In the genomic region with DNA sequence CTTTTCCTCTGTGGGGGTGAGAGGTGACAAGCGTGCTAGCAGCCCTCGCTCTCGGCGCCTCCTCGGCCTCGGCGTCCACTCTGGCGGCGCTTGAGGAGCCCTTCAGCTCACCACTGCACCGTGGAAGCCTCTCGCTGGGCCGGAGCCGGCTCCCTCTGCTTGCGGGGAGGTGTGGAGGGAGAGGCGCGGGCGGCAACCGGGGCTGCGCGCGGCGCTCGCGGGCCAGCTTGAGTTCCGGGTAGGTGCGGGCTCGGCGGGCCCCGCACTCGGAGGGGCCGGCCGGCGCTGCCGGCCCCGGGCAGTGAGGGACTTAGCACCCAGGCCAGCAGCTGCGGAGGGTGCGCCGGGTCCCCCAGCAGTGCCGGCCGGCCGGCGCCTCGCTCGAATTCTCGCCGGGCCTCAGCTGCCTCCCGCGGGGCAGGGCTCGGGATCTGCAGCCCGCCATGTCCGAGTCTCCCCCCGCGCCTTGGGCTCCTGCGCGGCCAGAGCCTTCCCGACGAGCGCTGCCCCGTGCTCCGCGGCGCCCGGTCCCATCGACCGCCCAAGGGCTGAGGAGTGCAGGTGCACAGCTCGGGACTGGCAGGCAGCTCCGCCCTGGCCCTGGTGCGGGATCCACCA, we compare ENCODE assay signal across 14 cellular contexts.
A peak's percentile ranks its signal among the peaks of the same experiment; 100 is the strongest.
DNase-seq lines count a peak whose midpoint lies in the region; ATAC-seq and TF ChIP-seq lines count a peak whose summit lies in the region.
"Had no signal": no experiment of that assay in that cellular context is flagged by ENCODE, and none has a peak within 500 bp of the region (broad histone marks: within the 10 kb centered on the region; RNA-seq: fewer than 3 reads in every experiment).

No MANE protein-coding gene starts in this region.

- 25% methylated on average over 58 of the region's 68 CpGs for WGBS in esophagus muscularis mucosa
- no CpG with 5 or more reads among the region's 68 CpGs for WGBS in mesendoderm (ENCODE audit: extremely low coverage, insufficient coverage, low lambda C conversion rate)
- WGBS in transverse colon (ENCODE audit: low coverage in 1 of 2), 2 donors: 24% methylated on average over 40 of the region's 68 CpGs; no CpG with 5 or more reads in 1 of the 2 donors

- no peak for TF ChIP-seq EP300 in esophagus muscularis mucosa (IDR thresholded peaks at IDR 0.05)
- TF ChIP-seq EP300 in transverse colon (IDR thresholded peaks at IDR 0.05; ENCODE audit: low read depth): no peak

- H3K79me2 ChIP-seq in mesendoderm (ENCODE audit: control insufficient read depth, insufficient read depth, low read length): no peaks in the 10 kb centered on the region

- TF ChIP-seq POLR2A in esophagus muscularis mucosa (IDR thresholded peaks at IDR 0.05; ENCODE audit: low read depth): no peak
- no peak for TF ChIP-seq POLR2A in transverse colon (IDR thresholded peaks at IDR 0.05)
- TF ChIP-seq POLR2A in GM18505 (IDR thresholded peaks at IDR 0.05; ENCODE audit: borderline replicate concordance, extremely low read depth, insufficient read depth, insufficient read length): no peak

- H3K4me1 ChIP-seq in esophagus muscularis mucosa: peaks cover 0 to 9% (median 4%) of the 10 kb centered on the region in 4 donors
- peaks cover 12% of the 10 kb centered on the region for H3K4me1 ChIP-seq in mesendoderm (ENCODE audit: control insufficient read depth, low read depth, low read length)
- no peaks in the 10 kb centered on the region for H3K4me1 ChIP-seq in transverse colon

- no peak overlapping the region for H3K4me2 ChIP-seq in mesendoderm (ENCODE audit: low read length)

- H3K23ac ChIP-seq in mesendoderm (ENCODE audit: low read length): no peak overlapping the region

- in situ Hi-C loops in transverse colon (cut with MboI; ENCODE audit: low pct_ligation_motif_present in 1 of 4, low pct_unique_long_range_greater_than_20kb in 1 of 4, low sequenced_read_pairs in 3 of 4): no loop called here

- no peak overlapping the region for H2AK5ac ChIP-seq in mesendoderm (ENCODE audit: low read length)

- H3K4me3 ChIP-seq in esophagus muscularis mucosa (peak overlapping the region; percentile 53 to 64 (median 54)), mesendoderm (ENCODE audit: low read length) (no peak overlapping the region), transverse colon (peak overlapping the region in 3 of 4 donors; percentile 21 to 51 (median 38))

- no peak overlapping the region for H3K4ac ChIP-seq in mesendoderm (ENCODE audit: low read depth, low read length)

- no peak overlapping the region for H4K8ac ChIP-seq in mesendoderm (ENCODE audit: low read depth, low read length)

- H3K18ac ChIP-seq in mesendoderm (ENCODE audit: low read length): no peak overlapping the region

- H3K9ac ChIP-seq in mesendoderm (ENCODE audit: low read length): peak overlapping the region; percentile 18

- H3K27me3 ChIP-seq in esophagus muscularis mucosa (peaks cover 0 to 16% (median 0%) of the 10 kb centered on the region in 4 donors), mesendoderm (ENCODE audit: insufficient read depth, low read length, poor library complexity) (peaks cover 2% of the 10 kb centered on the region), transverse colon (peaks cover 37% of the 10 kb centered on the region)

- ATAC-seq in left lobe of liver: no peak
- no peak for ATAC-seq in GM18505 (IDR thresholded peaks at IDR 0.05; ENCODE audit: unreplicated experiment)
- ATAC-seq: natural killer cell; stimulated activated effector memory CD8-positive, alpha-beta T cell treated with anti-CD3 and anti-CD28 coated beads, Interleukin-12 subunit alpha, Interleukin-12 subunit beta, amount 100 ng/mL, for 72 hours had no signal

- H2BK15ac ChIP-seq in mesendoderm (replicated peaks; ENCODE audit: low read depth): no peak overlapping the region

- H2BK5ac ChIP-seq in mesendoderm (ENCODE audit: low read length): no peak overlapping the region

- H3K56ac ChIP-seq in mesendoderm (ENCODE audit: low read length): peak overlapping the region; percentile 52

- H3K79me1 ChIP-seq in mesendoderm (ENCODE audit: low read length): no peaks in the 10 kb centered on the region

- H3K36me3 ChIP-seq in esophagus muscularis mucosa (no peaks in the 10 kb centered on the region), mesendoderm (ENCODE audit: control insufficient read depth, insufficient read depth, low read length) (no peaks in the 10 kb centered on the region), transverse colon (no peaks in the 10 kb centered on the region)

- H3K27ac ChIP-seq in esophagus muscularis mucosa (replicated peaks in 1 of 4) (peak overlapping the region in 2 of 4 donors; percentile 31 to 71), mesendoderm (ENCODE audit: low read depth, low read length) (no peak overlapping the region), transverse colon (no peak overlapping the region)
- H3K27ac ChIP-seq: 22Rv1 had no signal

- no peaks in the 10 kb centered on the region for H3K9me3 ChIP-seq in esophagus muscularis mucosa
- H3K9me3 ChIP-seq in transverse colon: no peaks in the 10 kb centered on the region

- peak; percentile 49 for DNase-seq in DMS53 (lab: John Stamatoyannopoulos, UW)
- DNase-seq in DMS53 treated with DMSO at 0.1 percent for 48 hours (lab: John Stamatoyannopoulos, UW; ENCODE audit: unreplicated experiment): no peak
- no peak for DNase-seq in esophagus muscularis mucosa (ENCODE audit: extremely low spot score)
- no peak for DNase-seq in mesendoderm
- DNase-seq in transverse colon: peak; percentile 13
- DNase-seq in SW480 (ENCODE audit: low spot score): no peak
- no peak for DNase-seq in left lobe of liver (ENCODE audit: low spot score)
- DNase-seq: activated CD8-positive, alpha-beta memory T cell treated with anti-CD3 and anti-CD28 coated beads, Interleukin-2, amount 50 U/mL, for 48 hours; amygdala; natural killer cell; NCI-H2171 had no signal

- H4K5ac ChIP-seq in mesendoderm (ENCODE audit: low read length): no peak overlapping the region

- intact Hi-C loops in esophagus muscularis mucosa (cut with DNase I) (no loop called here), transverse colon (cut with DNase I; ENCODE audit: low total_unique reads) (no loop called here)

- TF ChIP-seq CTCF in esophagus muscularis mucosa (IDR thresholded peaks at IDR 0.05) (peak in 1 of 3 experiments; percentile 8), transverse colon (IDR thresholded peaks at IDR 0.05) (no peak)

- H2BK120ac ChIP-seq in mesendoderm (ENCODE audit: low read depth, low read length): no peak overlapping the region

Comparison
In these comparisons a context has a peak if more than half of its experiments do, and no peak if none do; other contexts are left out.
1. DNase-seq: peak in DMS53 (single experiment) and transverse colon (single experiment); none in DMS53 treated with DMSO at 0.1 percent for 48 hours (single experiment), esophagus muscularis mucosa (single experiment), mesendoderm (single experiment), SW480 (single experiment) and left lobe of liver (single experiment).